ENCODE assay signal across 17 cellular contexts in genomic region chr11:78282821-78283220, GRCh38.
DNase-seq lines count a peak whose midpoint lies in the region; ATAC-seq, FAIRE-seq and TF ChIP-seq lines count a peak whose summit lies in the region.
"Had no signal": no experiment of that assay in that cellular context is flagged by ENCODE, and none has a peak within 500 bp of the region (broad histone marks: within the 10 kb centered on the region; RNA-seq: fewer than 3 reads in every experiment).

No MANE protein-coding gene starts in this region.

- no peak overlapping the region for H3K9ac ChIP-seq in DND-41 (ENCODE audit: low read depth, low read length)
- H3K9ac ChIP-seq: BLaER1 treated with 17β-estradiol and CSF1 and Interleukin-3, amounts not matched to agents 10 nM and 100 nM had no signal

- H3K27me3 ChIP-seq in DND-41 (ENCODE audit: insufficient read depth, low read length, poor library complexity) (no peaks in the 10 kb centered on the region), left lung (no peaks in the 10 kb centered on the region), upper lobe of right lung (no peaks in the 10 kb centered on the region), small intestine (ENCODE audit: control insufficient read depth in 2 of 2, insufficient read depth in 2 of 2, low read length in 2 of 2) (no peaks in the 10 kb centered on the region)
- H3K27me3 ChIP-seq: BLaER1 treated with 17β-estradiol and CSF1 and Interleukin-3, amounts not matched to agents 10 nM and 100 nM had no signal

- no peaks in the 10 kb centered on the region for H4K20me1 ChIP-seq in DND-41 (ENCODE audit: insufficient read depth, low read length)

- WGBS in small intestine, 3 donors = 89 to 96% (median 95%) methylated on average over 1 of the region's 1 CpG

- peak; percentile 26 for DNase-seq in NCI-H2227 treated with DMSO at 0.1 percent for 48 hours (lab: John Stamatoyannopoulos, UW)
- no peak for DNase-seq in NCI-H2227 (lab: John Stamatoyannopoulos, UW; ENCODE audit: unreplicated experiment)
- no peak for DNase-seq in DND-41
- DNase-seq in left lung = no peak
- no peak for DNase-seq in upper lobe of right lung
- DNase-seq in small intestine = no peak
- DNase-seq: ACHN; CD4-positive, CD25-positive, alpha-beta regulatory T cell; DMS53; EL; GOT3; H9 had no signal

- H3K27ac ChIP-seq in DND-41 (ENCODE audit: low read length) = peak overlapping the region; percentile 95
- H3K27ac ChIP-seq in left lung = peak overlapping the region in 1 of 2 donors; percentile 18
- no peak overlapping the region for H3K27ac ChIP-seq in upper lobe of right lung
- H3K27ac ChIP-seq in small intestine (ENCODE audit: low read depth in 1 of 2, low read length in 1 of 2) = no peak overlapping the region
- H3K27ac ChIP-seq: BLaER1 treated with 17β-estradiol and CSF1 and Interleukin-3, amounts not matched to agents 10 nM and 100 nM had no signal

- H3K4me2 ChIP-seq in DND-41 (ENCODE audit: insufficient read depth, low read length) = no peak overlapping the region
- H3K4me2 ChIP-seq: BLaER1 treated with 17β-estradiol and CSF1 and Interleukin-3, amounts not matched to agents 10 nM and 100 nM had no signal

- intact Hi-C loops in left lung (cut with DNase I) = no loop called here
- intact Hi-C loops in upper lobe of right lung (cut with DNase I) = no loop called here

- peaks cover 97% of the 10 kb centered on the region for H3K79me2 ChIP-seq in DND-41 (ENCODE audit: insufficient read depth, low read length)

- no peak overlapping the region for H2AFZ ChIP-seq in DND-41 (ENCODE audit: low read depth, low read length)

- H3K9me3 ChIP-seq in DND-41 (ENCODE audit: insufficient read depth, low read length, severe bottlenecking) (no peaks in the 10 kb centered on the region), left lung (no peaks in the 10 kb centered on the region), upper lobe of right lung (no peaks in the 10 kb centered on the region), small intestine (ENCODE audit: control insufficient read depth, low read depth) (no peaks in the 10 kb centered on the region)

- no peak overlapping the region for H3K4me3 ChIP-seq in DND-41 (ENCODE audit: low read depth in 1 of 2, low read length in 2 of 2)
- no peak overlapping the region for H3K4me3 ChIP-seq in left lung
- no peak overlapping the region for H3K4me3 ChIP-seq in upper lobe of right lung
- no peak overlapping the region for H3K4me3 ChIP-seq in small intestine (ENCODE audit: low read depth in 1 of 2, low read length in 2 of 2)
- H3K4me3 ChIP-seq: BLaER1 treated with 17β-estradiol and CSF1 and Interleukin-3, amounts not matched to agents 10 nM and 100 nM had no signal

- H3K36me3 ChIP-seq in DND-41 (ENCODE audit: insufficient read depth, low read length) (peaks cover 37% of the 10 kb centered on the region), left lung (peaks cover 0 to 14% of the 10 kb centered on the region in 2 donors), upper lobe of right lung (peaks cover 5% of the 10 kb centered on the region), small intestine (ENCODE audit: control insufficient read depth in 2 of 2, insufficient read depth in 2 of 2, low read length in 2 of 2) (no peaks in the 10 kb centered on the region)

- no peak for ATAC-seq in DND-41 (ENCODE audit: insufficient read depth, low read depth)
- ATAC-seq in left lung = peak; percentile 72
- ATAC-seq in upper lobe of right lung = peak; percentile 76
- no peak for ATAC-seq in HG03159 (IDR thresholded peaks at IDR 0.05; ENCODE audit: unreplicated experiment)

- no peak for FAIRE-seq in small intestine (lab: Jason Lieb, UNC)
- FAIRE-seq: G401.6, GM12891, GM19239 had no signal

- TF ChIP-seq CTCF in DND-41 (IDR thresholded peaks at IDR 0.05; ENCODE audit: borderline replicate concordance, extremely low read depth, low read length, poor library complexity, severe bottlenecking) (no peak), left lung (IDR thresholded peaks at IDR 0.05) (no peak), upper lobe of right lung (IDR thresholded peaks at IDR 0.05) (no peak)

- peaks cover 74% of the 10 kb centered on the region for H3K4me1 ChIP-seq in DND-41 (ENCODE audit: insufficient read depth, low read length)
- H3K4me1 ChIP-seq in left lung = peaks cover 10 to 46% of the 10 kb centered on the region in 2 donors
- peaks cover 21% of the 10 kb centered on the region for H3K4me1 ChIP-seq in upper lobe of right lung
- no peaks in the 10 kb centered on the region for H3K4me1 ChIP-seq in small intestine (ENCODE audit: control insufficient read depth in 2 of 2, insufficient read depth in 1 of 2, low read depth in 1 of 2, low read length in 1 of 2)

Comparison
In these comparisons a context has a peak if more than half of its experiments do, and no peak if none do; other contexts are left out.
1. ATAC-seq: peak in left lung (single experiment) and upper lobe of right lung (single experiment); none in DND-41 (single experiment) and HG03159 (single experiment).